Comparison of ENCODE assay signal across 2 cellular contexts in genomic region chr22:38849816-38850215, GRCh38.
TF ChIP-seq lines count a peak whose summit lies in the region.

No MANE protein-coding gene starts in this region.

TF ChIP-seq in GM23338, 12 proteins besides CTCF, POLR2A, EP300 and RAD21:
- TF ChIP-seq, protein P1, sequence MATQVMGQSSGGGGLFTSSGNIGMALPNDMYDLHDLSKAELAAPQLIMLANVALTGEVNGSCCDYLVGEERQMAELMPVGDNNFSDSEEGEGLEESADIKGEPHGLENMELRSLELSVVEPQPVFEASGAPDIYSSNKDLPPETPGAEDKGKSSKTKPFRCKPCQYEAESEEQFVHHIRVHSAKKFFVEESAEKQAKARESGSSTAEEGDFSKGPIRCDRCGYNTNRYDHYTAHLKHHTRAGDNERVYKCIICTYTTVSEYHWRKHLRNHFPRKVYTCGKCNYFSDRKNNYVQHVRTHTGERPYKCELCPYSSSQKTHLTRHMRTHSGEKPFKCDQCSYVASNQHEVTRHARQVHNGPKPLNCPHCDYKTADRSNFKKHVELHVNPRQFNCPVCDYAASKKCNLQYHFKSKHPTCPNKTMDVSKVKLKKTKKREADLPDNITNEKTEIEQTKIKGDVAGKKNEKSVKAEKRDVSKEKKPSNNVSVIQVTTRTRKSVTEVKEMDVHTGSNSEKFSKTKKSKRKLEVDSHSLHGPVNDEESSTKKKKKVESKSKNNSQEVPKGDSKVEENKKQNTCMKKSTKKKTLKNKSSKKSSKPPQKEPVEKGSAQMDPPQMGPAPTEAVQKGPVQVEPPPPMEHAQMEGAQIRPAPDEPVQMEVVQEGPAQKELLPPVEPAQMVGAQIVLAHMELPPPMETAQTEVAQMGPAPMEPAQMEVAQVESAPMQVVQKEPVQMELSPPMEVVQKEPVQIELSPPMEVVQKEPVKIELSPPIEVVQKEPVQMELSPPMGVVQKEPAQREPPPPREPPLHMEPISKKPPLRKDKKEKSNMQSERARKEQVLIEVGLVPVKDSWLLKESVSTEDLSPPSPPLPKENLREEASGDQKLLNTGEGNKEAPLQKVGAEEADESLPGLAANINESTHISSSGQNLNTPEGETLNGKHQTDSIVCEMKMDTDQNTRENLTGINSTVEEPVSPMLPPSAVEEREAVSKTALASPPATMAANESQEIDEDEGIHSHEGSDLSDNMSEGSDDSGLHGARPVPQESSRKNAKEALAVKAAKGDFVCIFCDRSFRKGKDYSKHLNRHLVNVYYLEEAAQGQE (IDR thresholded peaks at IDR 0.05; ENCODE audit: unreplicated experiment), result no peak
- TF ChIP-seq, protein P2, sequence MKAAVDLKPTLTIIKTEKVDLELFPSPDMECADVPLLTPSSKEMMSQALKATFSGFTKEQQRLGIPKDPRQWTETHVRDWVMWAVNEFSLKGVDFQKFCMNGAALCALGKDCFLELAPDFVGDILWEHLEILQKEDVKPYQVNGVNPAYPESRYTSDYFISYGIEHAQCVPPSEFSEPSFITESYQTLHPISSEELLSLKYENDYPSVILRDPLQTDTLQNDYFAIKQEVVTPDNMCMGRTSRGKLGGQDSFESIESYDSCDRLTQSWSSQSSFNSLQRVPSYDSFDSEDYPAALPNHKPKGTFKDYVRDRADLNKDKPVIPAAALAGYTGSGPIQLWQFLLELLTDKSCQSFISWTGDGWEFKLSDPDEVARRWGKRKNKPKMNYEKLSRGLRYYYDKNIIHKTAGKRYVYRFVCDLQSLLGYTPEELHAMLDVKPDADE (IDR thresholded peaks at IDR 0.05), result no peak
- TF ChIP-seq EZH2 (IDR thresholded peaks at IDR 0.05; ENCODE audit: low read depth, unreplicated experiment), result no peak
- TF ChIP-seq POLR2AphosphoS5 (IDR thresholded peaks at IDR 0.05; ENCODE audit: low read depth), result no peak
- TF ChIP-seq STAT1 (IDR thresholded peaks at IDR 0.05; ENCODE audit: unreplicated experiment), result no peak
- TF ChIP-seq, protein P3, sequence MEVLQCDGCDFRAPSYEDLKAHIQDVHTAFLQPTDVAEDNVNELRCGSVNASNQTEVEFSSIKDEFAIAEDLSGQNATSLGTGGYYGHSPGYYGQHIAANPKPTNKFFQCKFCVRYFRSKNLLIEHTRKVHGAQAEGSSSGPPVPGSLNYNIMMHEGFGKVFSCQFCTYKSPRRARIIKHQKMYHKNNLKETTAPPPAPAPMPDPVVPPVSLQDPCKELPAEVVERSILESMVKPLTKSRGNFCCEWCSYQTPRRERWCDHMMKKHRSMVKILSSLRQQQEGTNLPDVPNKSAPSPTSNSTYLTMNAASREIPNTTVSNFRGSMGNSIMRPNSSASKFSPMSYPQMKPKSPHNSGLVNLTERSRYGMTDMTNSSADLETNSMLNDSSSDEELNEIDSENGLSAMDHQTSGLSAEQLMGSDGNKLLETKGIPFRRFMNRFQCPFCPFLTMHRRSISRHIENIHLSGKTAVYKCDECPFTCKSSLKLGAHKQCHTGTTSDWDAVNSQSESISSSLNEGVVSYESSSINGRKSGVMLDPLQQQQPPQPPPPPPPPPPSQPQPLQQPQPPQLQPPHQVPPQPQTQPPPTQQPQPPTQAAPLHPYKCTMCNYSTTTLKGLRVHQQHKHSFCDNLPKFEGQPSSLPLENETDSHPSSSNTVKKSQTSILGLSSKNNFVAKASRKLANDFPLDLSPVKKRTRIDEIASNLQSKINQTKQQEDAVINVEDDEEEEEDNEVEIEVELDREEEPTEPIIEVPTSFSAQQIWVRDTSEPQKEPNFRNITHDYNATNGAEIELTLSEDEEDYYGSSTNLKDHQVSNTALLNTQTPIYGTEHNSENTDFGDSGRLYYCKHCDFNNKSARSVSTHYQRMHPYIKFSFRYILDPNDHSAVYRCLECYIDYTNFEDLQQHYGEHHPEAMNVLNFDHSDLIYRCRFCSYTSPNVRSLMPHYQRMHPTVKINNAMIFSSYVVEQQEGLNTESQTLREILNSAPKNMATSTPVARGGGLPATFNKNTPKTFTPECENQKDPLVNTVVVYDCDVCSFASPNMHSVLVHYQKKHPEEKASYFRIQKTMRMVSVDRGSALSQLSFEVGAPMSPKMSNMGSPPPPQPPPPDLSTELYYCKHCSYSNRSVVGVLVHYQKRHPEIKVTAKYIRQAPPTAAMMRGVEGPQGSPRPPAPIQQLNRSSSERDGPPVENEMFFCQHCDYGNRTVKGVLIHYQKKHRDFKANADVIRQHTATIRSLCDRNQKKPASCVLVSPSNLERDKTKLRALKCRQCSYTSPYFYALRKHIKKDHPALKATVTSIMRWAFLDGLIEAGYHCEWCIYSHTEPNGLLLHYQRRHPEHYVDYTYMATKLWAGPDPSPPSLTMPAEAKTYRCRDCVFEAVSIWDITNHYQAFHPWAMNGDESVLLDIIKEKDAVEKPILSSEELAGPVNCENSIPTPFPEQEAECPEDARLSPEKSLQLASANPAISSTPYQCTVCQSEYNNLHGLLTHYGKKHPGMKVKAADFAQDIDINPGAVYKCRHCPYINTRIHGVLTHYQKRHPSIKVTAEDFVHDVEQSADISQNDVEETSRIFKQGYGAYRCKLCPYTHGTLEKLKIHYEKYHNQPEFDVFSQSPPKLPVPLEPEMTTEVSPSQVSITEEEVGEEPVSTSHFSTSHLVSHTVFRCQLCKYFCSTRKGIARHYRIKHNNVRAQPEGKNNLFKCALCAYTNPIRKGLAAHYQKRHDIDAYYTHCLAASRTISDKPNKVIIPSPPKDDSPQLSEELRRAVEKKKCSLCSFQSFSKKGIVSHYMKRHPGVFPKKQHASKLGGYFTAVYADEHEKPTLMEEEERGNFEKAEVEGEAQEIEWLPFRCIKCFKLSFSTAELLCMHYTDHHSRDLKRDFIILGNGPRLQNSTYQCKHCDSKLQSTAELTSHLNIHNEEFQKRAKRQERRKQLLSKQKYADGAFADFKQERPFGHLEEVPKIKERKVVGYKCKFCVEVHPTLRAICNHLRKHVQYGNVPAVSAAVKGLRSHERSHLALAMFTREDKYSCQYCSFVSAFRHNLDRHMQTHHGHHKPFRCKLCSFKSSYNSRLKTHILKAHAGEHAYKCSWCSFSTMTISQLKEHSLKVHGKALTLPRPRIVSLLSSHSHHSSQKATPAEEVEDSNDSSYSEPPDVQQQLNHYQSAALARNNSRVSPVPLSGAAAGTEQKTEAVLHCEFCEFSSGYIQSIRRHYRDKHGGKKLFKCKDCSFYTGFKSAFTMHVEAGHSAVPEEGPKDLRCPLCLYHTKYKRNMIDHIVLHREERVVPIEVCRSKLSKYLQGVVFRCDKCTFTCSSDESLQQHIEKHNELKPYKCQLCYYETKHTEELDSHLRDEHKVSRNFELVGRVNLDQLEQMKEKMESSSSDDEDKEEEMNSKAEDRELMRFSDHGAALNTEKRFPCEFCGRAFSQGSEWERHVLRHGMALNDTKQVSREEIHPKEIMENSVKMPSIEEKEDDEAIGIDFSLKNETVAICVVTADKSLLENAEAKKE (CRISPR knock-in tag; IDR thresholded peaks at IDR 0.05), result no peak
- no peak for TF ChIP-seq NANOG (IDR thresholded peaks at IDR 0.05; ENCODE audit: borderline replicate concordance)
- TF ChIP-seq CREB1 (CRISPR knock-in tag; IDR thresholded peaks at IDR 0.05; ENCODE audit: low read depth), result no peak
- no peak for TF ChIP-seq EZH2phosphoT487 (IDR thresholded peaks at IDR 0.05; ENCODE audit: unreplicated experiment)
- TF ChIP-seq JUNB (IDR thresholded peaks at IDR 0.05; ENCODE audit: unreplicated experiment), result no peak
- TF ChIP-seq ZNF114 (CRISPR knock-in tag; IDR thresholded peaks at IDR 0.05), result no peak
- TF ChIP-seq ZNF331 (CRISPR knock-in tag; IDR thresholded peaks at IDR 0.05; ENCODE audit: low read depth), result no peak

TF ChIP-seq in H1, 55 proteins besides CTCF, POLR2A, EP300 and RAD21:
- TF ChIP-seq, protein P4, sequence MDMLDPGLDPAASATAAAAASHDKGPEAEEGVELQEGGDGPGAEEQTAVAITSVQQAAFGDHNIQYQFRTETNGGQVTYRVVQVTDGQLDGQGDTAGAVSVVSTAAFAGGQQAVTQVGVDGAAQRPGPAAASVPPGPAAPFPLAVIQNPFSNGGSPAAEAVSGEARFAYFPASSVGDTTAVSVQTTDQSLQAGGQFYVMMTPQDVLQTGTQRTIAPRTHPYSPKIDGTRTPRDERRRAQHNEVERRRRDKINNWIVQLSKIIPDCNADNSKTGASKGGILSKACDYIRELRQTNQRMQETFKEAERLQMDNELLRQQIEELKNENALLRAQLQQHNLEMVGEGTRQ (IDR thresholded peaks at IDR 0.05; ENCODE audit: low read length), result no peak
- TF ChIP-seq BCL11A (IDR thresholded peaks at IDR 0.05; ENCODE audit: low read depth in 2 of 2, low read length in 2 of 2), result no peak
- no peak for TF ChIP-seq SP1 (IDR thresholded peaks at IDR 0.05; ENCODE audit: low read depth, low read length)
- TF ChIP-seq ASH2L (IDR thresholded peaks at IDR 0.05; ENCODE audit: low read length), result no peak
- TF ChIP-seq, protein P5, sequence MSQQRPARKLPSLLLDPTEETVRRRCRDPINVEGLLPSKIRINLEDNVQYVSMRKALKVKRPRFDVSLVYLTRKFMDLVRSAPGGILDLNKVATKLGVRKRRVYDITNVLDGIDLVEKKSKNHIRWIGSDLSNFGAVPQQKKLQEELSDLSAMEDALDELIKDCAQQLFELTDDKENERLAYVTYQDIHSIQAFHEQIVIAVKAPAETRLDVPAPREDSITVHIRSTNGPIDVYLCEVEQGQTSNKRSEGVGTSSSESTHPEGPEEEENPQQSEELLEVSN (IDR thresholded peaks at IDR 0.05), result no peak
- no peak for TF ChIP-seq TBP (IDR thresholded peaks at IDR 0.05; ENCODE audit: low read depth, low read length)
TF ChIP-seq in H1: peak in this region for 0.
